Comparison of ENCODE assay signal across 19 cellular contexts in the genomic region with DNA sequence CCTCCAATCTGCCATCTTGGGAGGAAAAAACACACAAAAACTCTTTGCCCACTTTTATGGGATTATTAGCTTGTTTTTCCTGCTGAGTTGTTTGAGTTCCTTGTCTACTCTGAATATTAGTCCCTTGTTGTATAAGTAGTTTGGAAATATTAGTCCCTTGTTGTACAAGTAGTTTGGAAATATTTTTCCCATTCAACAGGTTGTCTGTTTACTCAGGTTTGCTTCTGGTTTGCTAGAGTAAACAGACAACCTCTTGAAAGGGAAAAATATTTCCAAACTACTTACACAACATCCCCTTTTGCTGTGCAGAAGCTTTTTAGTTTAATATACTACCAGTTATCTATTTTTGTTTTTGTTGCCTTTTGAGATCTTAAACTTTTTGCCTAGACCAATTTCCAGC.
DNase-seq lines count a peak whose midpoint lies in the region; ATAC-seq and TF ChIP-seq lines count a peak whose summit lies in the region.
"Had no signal": no experiment of that assay in that cellular context is flagged by ENCODE, and none has a peak within 500 bp of the region (broad histone marks: within the 10 kb centered on the region; RNA-seq: fewer than 3 reads in every experiment).

No MANE protein-coding gene starts in this region.

- H3K9me3 ChIP-seq in HEK293 (ENCODE audit: control insufficient read depth, insufficient read depth, low read depth, low read length) (no peaks in the 10 kb centered on the region), left lung (peaks cover 0 to 11% of the 10 kb centered on the region in 2 donors)
- H3K9me3 ChIP-seq: BE2C had no signal

- TF ChIP-seq CTCF in HEK293 (tag by site-specific recombination; IDR thresholded peaks at IDR 0.05): no peak
- no peak for TF ChIP-seq CTCF in left lung (IDR thresholded peaks at IDR 0.05)
- no peak for TF ChIP-seq CTCF in type B pancreatic cell (conservative IDR thresholded peaks at IDR 0.05)
- TF ChIP-seq CTCF in dorsolateral prefrontal cortex (IDR thresholded peaks at IDR 0.05 in 54 of 56, conservative IDR thresholded peaks at IDR 0.05 in 2 of 56; ENCODE audit: low read depth in 1 of 56, partially characterized antibody in 56 of 56): no peak

- peaks cover 25% of the 10 kb centered on the region for H3K4me1 Mint-ChIP-seq in activated T-cell treated with anti-CD3 and anti-CD28 coated beads, Interleukin-2, amount 50 U/mL, for 72 hours (ENCODE audit: low read depth)
- H3K4me1 Mint-ChIP-seq in type B pancreatic cell (ENCODE audit: unreplicated experiment): no peaks in the 10 kb centered on the region

- POLR2A ChIA-PET in HEK293 (lab: Yijun Ruan, JAX): no interaction called here

- H3K4me3 Mint-ChIP-seq in activated T-cell treated with anti-CD3 and anti-CD28 coated beads, Interleukin-2, amount 50 U/mL, for 72 hours: no peak overlapping the region
- H3K4me3 Mint-ChIP-seq in type B pancreatic cell: no peak overlapping the region
- H3K4me3 Mint-ChIP-seq: CD4-positive, CD25-positive, alpha-beta regulatory T cell; H9; IgD-negative memory B cell had no signal

- no peak overlapping the region for H3K4me3 ChIP-seq in HEK293 (ENCODE audit: low read depth, low read length)
- H3K4me3 ChIP-seq in left lung: no peak overlapping the region
- no peak overlapping the region for H3K4me3 ChIP-seq in dorsolateral prefrontal cortex
- H3K4me3 ChIP-seq: GM12878 had no signal

- no peaks in the 10 kb centered on the region for H3K27me3 Mint-ChIP-seq in activated T-cell treated with anti-CD3 and anti-CD28 coated beads, Interleukin-2, amount 50 U/mL, for 72 hours (ENCODE audit: low read depth)
- no peaks in the 10 kb centered on the region for H3K27me3 Mint-ChIP-seq in type B pancreatic cell
- H3K27me3 Mint-ChIP-seq: IgD-negative memory B cell had no signal

- H3K4me1 ChIP-seq in HEK293 (ENCODE audit: control insufficient read depth, insufficient read depth, low read length) (no peaks in the 10 kb centered on the region), left lung (no peaks in the 10 kb centered on the region)
- H3K4me1 ChIP-seq: BE2C had no signal

- peaks cover under 1 to 2% of the 10 kb centered on the region in 2 donors for H3K9me3 Mint-ChIP-seq in activated T-cell treated with anti-CD3 and anti-CD28 coated beads, Interleukin-2, amount 50 U/mL, for 72 hours
- no peaks in the 10 kb centered on the region for H3K9me3 Mint-ChIP-seq in type B pancreatic cell

- peaks cover under 1 to 4% of the 10 kb centered on the region in 2 donors for H3K36me3 Mint-ChIP-seq in activated T-cell treated with anti-CD3 and anti-CD28 coated beads, Interleukin-2, amount 50 U/mL, for 72 hours (ENCODE audit: insufficient read depth in 2 of 2)
- no peaks in the 10 kb centered on the region for H3K36me3 Mint-ChIP-seq in type B pancreatic cell
- H3K36me3 Mint-ChIP-seq: CD4-positive, CD25-positive, alpha-beta regulatory T cell had no signal

- H3K36me3 ChIP-seq in HEK293 (ENCODE audit: control insufficient read depth in 2 of 2, insufficient read depth in 1 of 2, low read length in 2 of 2) (no peaks in the 10 kb centered on the region), left lung (no peaks in the 10 kb centered on the region)
- H3K36me3 ChIP-seq: BE2C had no signal

- no peak for ATAC-seq in activated T-cell treated with anti-CD3 and anti-CD28 coated beads, Interleukin-2, amount 50 U/mL, for 72 hours (replicated peaks in 1 of 2)
- peak; percentile 80 for ATAC-seq in left lung
- no peak for ATAC-seq in activated CD4-positive, CD25-positive, alpha-beta regulatory T cell treated with anti-CD3 and anti-CD28 coated beads, Interleukin-2, amount 50 U/mL, for 24 hours
- ATAC-seq in GM18867 (IDR thresholded peaks at IDR 0.05; ENCODE audit: unreplicated experiment): no peak
- ATAC-seq: GM12878 had no signal

- H3K27ac ChIP-seq in HEK293 (ENCODE audit: extremely low read depth, low read depth, low read length) (no peak overlapping the region), left lung (no peak overlapping the region), dorsolateral prefrontal cortex (no peak overlapping the region)
- H3K27ac ChIP-seq: HL-60 had no signal

- CTCF ChIA-PET in HEK293 (lab: Yijun Ruan, JAX): no interaction called here

- peak overlapping the region; percentile 40 for H3K27ac Mint-ChIP-seq in activated T-cell treated with anti-CD3 and anti-CD28 coated beads, Interleukin-2, amount 50 U/mL, for 72 hours
- peak overlapping the region; percentile 25 for H3K27ac Mint-ChIP-seq in type B pancreatic cell
- H3K27ac Mint-ChIP-seq: H9, IgD-negative memory B cell had no signal

- peaks cover 0 to 4% of the 10 kb centered on the region in 2 donors for H3K27me3 ChIP-seq in left lung
- no peaks in the 10 kb centered on the region for H3K27me3 ChIP-seq in dorsolateral prefrontal cortex
- H3K27me3 ChIP-seq: BE2C had no signal

- no peak for DNase-seq in activated T-cell treated with anti-CD3 and anti-CD28 coated beads, Interleukin-2, amount 50 U/mL, for 72 hours
- no peak for DNase-seq in activated T-cell treated with anti-CD3 and anti-CD28 coated beads, Interleukin-2, amount 50 U/mL, for 1 hour
- DNase-seq in left lung: no peak
- no peak for DNase-seq in type B pancreatic cell (ENCODE audit: extremely low spot score, unreplicated experiment)
- DNase-seq in dorsolateral prefrontal cortex: no peak
- DNase-seq: ACHN; BE2C; C1 segment of cervical spinal cord; CD4-positive, CD25-positive, alpha-beta regulatory T cell; DMS153; DND-41; EL; H9 had no signal

- intact Hi-C loops in left lung (cut with DNase I): no loop called here
- intact Hi-C loops in dorsolateral prefrontal cortex (cut with DNase I): no loop called here

TF ChIP-seq in HEK293, 187 proteins besides CTCF, POLR2A, EP300 and RAD21:
- peak; percentile 36; the same call in 1 of the 2 replicates for TF ChIP-seq SCRT2 (tag by site-specific recombination; IDR thresholded peaks at IDR 0.05)
- no peak for TF ChIP-seq IKZF3 (tag by site-specific recombination; IDR thresholded peaks at IDR 0.05)
- peak; percentile 52; the same call in 1 of the 2 replicates for TF ChIP-seq SCRT1 (tag by site-specific recombination; IDR thresholded peaks at IDR 0.05; ENCODE audit: borderline replicate concordance)
